In genomic region chr4:56134272-56134671, GRCh38 we compare ENCODE assay signal across 13 cellular contexts.
DNase-seq lines count a peak whose midpoint lies in the region; TF ChIP-seq lines count a peak whose summit lies in the region.
"Had no signal": no experiment of that assay in that cellular context is flagged by ENCODE, and none has a peak within 500 bp of the region (broad histone marks: within the 10 kb centered on the region; RNA-seq: fewer than 3 reads in every experiment).

No MANE protein-coding gene starts in this region.

- DNase-seq in AG04450 (ENCODE audit: low read depth, low spot score) (peak; percentile 60), LHCN-M2 (ENCODE audit: low read depth) (peak; percentile 63), dedifferentiated amniotic fluid mesenchymal stem cell (ENCODE audit: extremely low spot score) (peak; percentile 31), OCI-M2 (lab: John Stamatoyannopoulos, UW; ENCODE audit: unreplicated experiment) (no peak), MCF 10A (ENCODE audit: unreplicated experiment) (no peak), NCI-H2029 treated with DMSO at 0.1 percent for 48 hours (lab: John Stamatoyannopoulos, UW) (no peak)
- DNase-seq in CD4-positive, alpha-beta memory T cell = no peak
- DNase-seq: activated CD8-positive, alpha-beta memory T cell treated with anti-CD3 and anti-CD28 coated beads, Interleukin-2, amount 50 U/mL, for 48 hours; amygdala; DMS79; kidney glomerular epithelial cell had no signal

- no peaks in the 10 kb centered on the region for H3K9me3 Mint-ChIP-seq in MCF 10A (ENCODE audit: unreplicated experiment)
- no peaks in the 10 kb centered on the region for H3K9me3 Mint-ChIP-seq in CD4-positive, alpha-beta memory T cell

- CTCF ChIA-PET in AG04450 (lab: Charles Lee) (no interaction called here), MCF 10A (lab: Yijun Ruan, JAX) (interaction anchor here (1.1 kb wide), 1 partner anchor 9 kb away, joined by 3 read pairs; no protein-coding TSS in a partner anchor)
- CTCF ChIA-PET in CD4-positive, alpha-beta memory T cell (lab: Charles Lee; ENCODE audit: partially characterized antibody) = no interaction called here

- no peaks in the 10 kb centered on the region for H3K27me3 Mint-ChIP-seq in MCF 10A (ENCODE audit: insufficient read depth, unreplicated experiment)
- H3K27me3 Mint-ChIP-seq in CD4-positive, alpha-beta memory T cell = peaks cover 2 to 4% of the 10 kb centered on the region in 2 donors

- H3K27me3 ChIP-seq in AG04450 (ENCODE audit: control insufficient read depth, insufficient read depth, low read length) = no peaks in the 10 kb centered on the region
- H3K27me3 ChIP-seq in liver (ENCODE audit: control insufficient read depth in 4 of 4, insufficient read depth in 4 of 4, low read length in 3 of 4) = no peaks in the 10 kb centered on the region
- no peaks in the 10 kb centered on the region for H3K27me3 ChIP-seq in CD4-positive, alpha-beta memory T cell (ENCODE audit: insufficient read depth, low read length)
- H3K27me3 ChIP-seq: ovary had no signal

- H3K4me3 ChIP-seq in AG04450 (ENCODE audit: low read depth, low read length) (no peak overlapping the region), liver (ENCODE audit: low read depth in 1 of 3, low read length in 3 of 3) (no peak overlapping the region)
- no peak overlapping the region for H3K4me3 ChIP-seq in CD4-positive, alpha-beta memory T cell (ENCODE audit: low read length in 2 of 2)
- H3K4me3 ChIP-seq: ovary had no signal

- peaks cover 0 to 2% (median 0%) of the 10 kb centered on the region in 4 donors for H3K4me1 ChIP-seq in liver (ENCODE audit: control insufficient read depth in 4 of 4, insufficient read depth in 4 of 4, low read length in 3 of 4)
- H3K4me1 ChIP-seq in CD4-positive, alpha-beta memory T cell (ENCODE audit: insufficient read depth, low read length) = no peaks in the 10 kb centered on the region

- no peaks in the 10 kb centered on the region for H3K9me3 ChIP-seq in AG04450 (ENCODE audit: control insufficient read depth, insufficient read depth, low read length)
- H3K9me3 ChIP-seq in liver (ENCODE audit: control insufficient read depth in 4 of 4, low read length in 3 of 4) = no peaks in the 10 kb centered on the region
- no peaks in the 10 kb centered on the region for H3K9me3 ChIP-seq in CD4-positive, alpha-beta memory T cell (ENCODE audit: control insufficient read depth in 1 of 2, low read length in 2 of 2)
- H3K9me3 ChIP-seq: ovary had no signal

- no peaks in the 10 kb centered on the region for H3K4me1 Mint-ChIP-seq in MCF 10A (ENCODE audit: insufficient read depth, unreplicated experiment)
- peaks cover 0 to 1% (median 0%) of the 10 kb centered on the region in 4 donors for H3K4me1 Mint-ChIP-seq in CD4-positive, alpha-beta memory T cell

- H3K27ac ChIP-seq in AG04450 (ENCODE audit: low read depth, low read length) = no peak overlapping the region
- no peak overlapping the region for H3K27ac ChIP-seq in liver (ENCODE audit: low read depth in 1 of 2, low read length in 2 of 2)
- H3K27ac ChIP-seq in CD4-positive, alpha-beta memory T cell (ENCODE audit: low read depth, low read length) = no peak overlapping the region
- H3K27ac ChIP-seq: ovary had no signal

- no peaks in the 10 kb centered on the region for H3K36me3 Mint-ChIP-seq in MCF 10A (ENCODE audit: insufficient read depth, unreplicated experiment)
- no peaks in the 10 kb centered on the region for H3K36me3 Mint-ChIP-seq in CD4-positive, alpha-beta memory T cell

- H3K4me3 Mint-ChIP-seq in MCF 10A (ENCODE audit: unreplicated experiment) = no peak overlapping the region
- no peak overlapping the region for H3K4me3 Mint-ChIP-seq in CD4-positive, alpha-beta memory T cell

- no TSS peak for BruUV-seq in MCF 10A (replicated peaks; lab: Mats Ljungman, UMichigan)

- intact Hi-C loops in MCF 10A (cut with micrococcal nuclease) = no loop called here
- intact Hi-C loops in CD4-positive, alpha-beta memory T cell (cut with micrococcal nuclease) = no loop called here

- TF ChIP-seq RAD21 in liver (IDR thresholded peaks at IDR 0.05) = no peak

- no peak overlapping the region for H3K9ac ChIP-seq in liver (ENCODE audit: low read depth in 1 of 2, low read length in 2 of 2)

- 69% methylated on average over 2 of the region's 2 CpGs for WGBS in liver

- H3K36me3 ChIP-seq in liver (ENCODE audit: control insufficient read depth in 4 of 4, insufficient read depth in 3 of 4, low read depth in 1 of 4, low read length in 3 of 4) = no peaks in the 10 kb centered on the region
- no peaks in the 10 kb centered on the region for H3K36me3 ChIP-seq in CD4-positive, alpha-beta memory T cell (ENCODE audit: insufficient read depth, low read length)
- H3K36me3 ChIP-seq: ovary had no signal

- no peak overlapping the region for H3K27ac Mint-ChIP-seq in MCF 10A (ENCODE audit: low read depth, unreplicated experiment)
- H3K27ac Mint-ChIP-seq in CD4-positive, alpha-beta memory T cell = no peak overlapping the region

- TF ChIP-seq CTCF in AG04450 (IDR thresholded peaks at IDR 0.05; ENCODE audit: low read depth, low read length) (no peak), liver (IDR thresholded peaks at IDR 0.05; ENCODE audit: low read depth, low read length, missing input control) (no peak), MCF 10A (IDR thresholded peaks at IDR 0.05; ENCODE audit: unreplicated experiment) (no peak)

- POLR2A ChIA-PET in AG04450 (lab: Yijun Ruan, JAX) = interaction anchor here (0.7 kb wide), 1 partner anchor 301 kb away, joined by 3 read pairs; the partner anchor contains the start of gene PPAT
- POLR2A ChIA-PET in MCF 10A (lab: Yijun Ruan, JAX) = interaction anchor here (1.2 to 1.4 kb wide), 2 partner anchors 9 kb away, joined by 3 read pairs; no protein-coding TSS in a partner anchor
- POLR2A ChIA-PET in CD4-positive, alpha-beta memory T cell (lab: Charles Lee; ENCODE audit: partially characterized antibody) = no interaction called here

TF ChIP-seq in liver, 16 proteins besides CTCF, POLR2A, EP300 and RAD21:
- TF ChIP-seq MAX (IDR thresholded peaks at IDR 0.05) = no peak
- peak; percentile 10 for TF ChIP-seq SP1 (IDR thresholded peaks at IDR 0.05)
- no peak for TF ChIP-seq HNF4A (conservative IDR thresholded peaks at IDR 0.05)

Comparison
In these comparisons a context has a peak if more than half of its experiments do, and no peak if none do; other contexts are left out.
1. DNase-seq: peak in AG04450 (single experiment), LHCN-M2 (single experiment) and dedifferentiated amniotic fluid mesenchymal stem cell (single experiment); none in OCI-M2 (single experiment), MCF 10A (single experiment), NCI-H2029 treated with DMSO at 0.1 percent for 48 hours (single experiment) and CD4-positive, alpha-beta memory T cell (0 of 5).